22 cellular contexts compared by ENCODE assay signal in genomic region chr5:169415948-169416347, GRCh38.
"Had no signal": no experiment of that assay in that cellular context is flagged by ENCODE, and none has a peak within 500 bp of the region (broad histone marks: within the 10 kb centered on the region; RNA-seq: fewer than 3 reads in every experiment).

No MANE protein-coding gene starts in this region.

- H3K36me3 Mint-ChIP-seq: activated naive CD4-positive, alpha-beta T cell treated with anti-CD3 and anti-CD28 coated beads, Interleukin-2, amount 50 U/mL, for 72 hours; natural killer cell treated with Interleukin-12 subunit alpha and Interleukin-12 subunit beta and Interleukin-15 and Interleukin-18, amount 100 ng/mL, for 72 hours; stimulated activated effector memory CD8-positive, alpha-beta T cell treated with anti-CD3 and anti-CD28 coated beads, Interleukin-12 subunit alpha, Interleukin-12 subunit beta, amount 100 ng/mL, for 72 hours; type B pancreatic cell had no signal

- H3K27me3 ChIP-seq: adrenal gland, ascending aorta, breast epithelium, right lobe of liver, vagina had no signal

- H2AFZ ChIP-seq: parathyroid adenoma had no signal

- H3K9ac ChIP-seq: parathyroid adenoma had no signal

- H3K4me1 ChIP-seq: ascending aorta, breast epithelium, parathyroid adenoma, right lobe of liver had no signal

- H3K4me3 ChIP-seq: adrenal gland, ascending aorta, right lobe of liver, skin epidermis, vagina had no signal

- H3K9me3 ChIP-seq: adrenal gland, ascending aorta, breast epithelium, right lobe of liver, vagina had no signal

- H3K79me2 ChIP-seq: parathyroid adenoma had no signal

- H3K36me3 ChIP-seq: adrenal gland, ascending aorta, breast epithelium, right lobe of liver, vagina, WERI-Rb-1 had no signal

- H3K4me3 Mint-ChIP-seq: activated T-helper 17 cell treated with anti-CD3 and anti-CD28 coated beads, Interleukin-2, amount 50 U/mL, for 72 hours; central memory CD8-positive, alpha-beta T cell; natural killer cell treated with Interleukin-12 subunit alpha and Interleukin-12 subunit beta and Interleukin-15 and Interleukin-18, amount 100 ng/mL, for 72 hours; stimulated activated effector memory CD8-positive, alpha-beta T cell treated with anti-CD3 and anti-CD28 coated beads, Interleukin-12 subunit alpha, Interleukin-12 subunit beta, amount 100 ng/mL, for 72 hours; T-helper 2 cell treated with Interferon-gamma antibody and Interleukin-4, amounts not matched to agents 5 μg/mL and 100 μg/mL, for 36 hours; type B pancreatic cell had no signal

- H3K27ac ChIP-seq: adrenal gland, ascending aorta, parathyroid adenoma, right lobe of liver, vagina, WERI-Rb-1 had no signal

- H3K9me3 Mint-ChIP-seq: activated T-helper 17 cell treated with anti-CD3 and anti-CD28 coated beads, Interleukin-2, amount 50 U/mL, for 72 hours; central memory CD8-positive, alpha-beta T cell; natural killer cell treated with Interleukin-12 subunit alpha and Interleukin-12 subunit beta and Interleukin-15 and Interleukin-18, amount 100 ng/mL, for 72 hours; stimulated activated effector memory CD8-positive, alpha-beta T cell treated with anti-CD3 and anti-CD28 coated beads, Interleukin-12 subunit alpha, Interleukin-12 subunit beta, amount 100 ng/mL, for 72 hours; T-helper 2 cell treated with Interferon-gamma antibody and Interleukin-4, amounts not matched to agents 5 μg/mL and 100 μg/mL, for 36 hours; type B pancreatic cell had no signal

- ATAC-seq: activated naive CD4-positive, alpha-beta T cell treated with anti-CD3 and anti-CD28 coated beads, Interleukin-2, amount 50 U/mL, for 72 hours; activated T-helper 17 cell treated with anti-CD3 and anti-CD28 coated beads, Interleukin-2, amount 50 U/mL, for 72 hours; esophagus mucosa; natural killer cell treated with Interleukin-12 subunit alpha and Interleukin-12 subunit beta and Interleukin-15 and Interleukin-18, amount 100 ng/mL, for 72 hours; stimulated activated effector memory CD8-positive, alpha-beta T cell treated with anti-CD3 and anti-CD28 coated beads, Interleukin-12 subunit alpha, Interleukin-12 subunit beta, amount 100 ng/mL, for 72 hours had no signal

- H3K4me1 Mint-ChIP-seq: activated T-helper 17 cell treated with anti-CD3 and anti-CD28 coated beads, Interleukin-2, amount 50 U/mL, for 72 hours; central memory CD8-positive, alpha-beta T cell; stimulated activated effector memory CD8-positive, alpha-beta T cell treated with anti-CD3 and anti-CD28 coated beads, Interleukin-12 subunit alpha, Interleukin-12 subunit beta, amount 100 ng/mL, for 72 hours had no signal

- H3K27ac Mint-ChIP-seq: activated naive CD4-positive, alpha-beta T cell treated with anti-CD3 and anti-CD28 coated beads, Interleukin-2, amount 50 U/mL, for 72 hours; activated T-helper 17 cell treated with anti-CD3 and anti-CD28 coated beads, Interleukin-2, amount 50 U/mL, for 72 hours; natural killer cell treated with Interleukin-12 subunit alpha and Interleukin-12 subunit beta and Interleukin-15 and Interleukin-18, amount 100 ng/mL, for 72 hours; stimulated activated effector memory CD8-positive, alpha-beta T cell treated with anti-CD3 and anti-CD28 coated beads, Interleukin-12 subunit alpha, Interleukin-12 subunit beta, amount 100 ng/mL, for 72 hours; T-helper 2 cell treated with Interferon-gamma antibody and Interleukin-4, amounts not matched to agents 5 μg/mL and 100 μg/mL, for 36 hours; type B pancreatic cell had no signal

- DNase-seq: activated CD4-positive, CD25-positive, alpha-beta regulatory T cell treated with anti-CD3 and anti-CD28 coated beads, Interleukin-2, amount 50 U/mL, for 72 hours; activated T-cell treated with anti-CD3 and anti-CD28 coated beads, Interleukin-2, amount 50 U/mL, for 1 hour; adrenal gland; effector memory CD4-positive, alpha-beta T cell; hippocampal formation; left ventricle myocardium superior; right lobe of liver; stimulated activated CD4-positive, alpha-beta T cell treated with anti-CD3 and anti-CD28 coated beads, Interleukin-2, amount 100 ng/mL, for 24 hours; WERI-Rb-1 had no signal
